ENCODE assay signal across 1 cellular context in genomic region chr7:22810843-22811242, GRCh38.
TF ChIP-seq lines count a peak whose summit lies in the region.

No MANE protein-coding gene starts in this region.

TF ChIP-seq in HepG2, 621 proteins besides CTCF, POLR2A, EP300 and RAD21:
- TF ChIP-seq ARHGAP35 (CRISPR knock-in tag; IDR thresholded peaks at IDR 0.05; ENCODE audit: borderline replicate concordance), result no peak
- TF ChIP-seq ZNF333 (CRISPR knock-in tag; IDR thresholded peaks at IDR 0.05; ENCODE audit: borderline replicate concordance), result no peak
